In genomic region chr1:117147341-117147831, GRCh38 we compare ENCODE assay signal across 2 cellular contexts.
TF ChIP-seq lines count a peak whose summit lies in the region.

No MANE protein-coding gene starts in this region.

TF ChIP-seq in A549, 52 proteins besides CTCF, POLR2A, EP300 and RAD21 (continued from another document):
- no peak for TF ChIP-seq ZNF302 (CRISPR knock-in tag; IDR thresholded peaks at IDR 0.05)
- TF ChIP-seq SMC3 (IDR thresholded peaks at IDR 0.05): no peak
- TF ChIP-seq EHF (CRISPR knock-in tag; IDR thresholded peaks at IDR 0.05): no peak
- TF ChIP-seq BCL3 (IDR thresholded peaks at IDR 0.05): no peak

TF ChIP-seq in HCT116, 20 proteins besides CTCF, POLR2A, EP300 and RAD21 (continued from another document):
- no peak for TF ChIP-seq ZBTB33 (IDR thresholded peaks at IDR 0.05; ENCODE audit: extremely low read depth, insufficient replicate concordance, low read length)
